18 cellular contexts compared by ENCODE assay signal in the genomic region with DNA sequence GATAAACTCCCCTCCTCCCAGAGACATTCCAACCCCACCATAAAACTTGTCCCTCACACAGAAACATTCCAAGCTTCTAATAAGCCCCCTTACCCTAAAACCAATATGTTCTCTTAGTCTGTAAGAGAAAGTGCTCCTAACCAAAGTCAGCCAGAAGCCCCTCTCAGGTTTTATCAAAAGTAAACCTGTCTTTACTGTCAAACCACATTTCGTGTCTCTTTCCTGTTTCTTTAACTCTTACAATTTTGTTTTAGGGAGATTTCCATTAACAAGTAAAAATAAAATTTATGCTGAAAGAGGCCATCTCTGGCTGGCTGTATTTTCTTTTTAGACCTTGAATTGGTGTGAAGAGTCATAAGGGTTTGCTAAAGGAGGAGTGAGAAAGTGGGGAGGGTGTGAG. TPM values are rescaled to one million over a fixed set of nuclear protein-coding genes. Genes with fewer than 3 reads are reported as not detected.
A peak's percentile ranks its signal among the peaks of the same experiment; 100 is the strongest.
DNase-seq lines count a peak whose midpoint lies in the region; ATAC-seq, FAIRE-seq and TF ChIP-seq lines count a peak whose summit lies in the region.
"Had no signal": no experiment of that assay in that cellular context is flagged by ENCODE, and none has a peak within 500 bp of the region (broad histone marks: within the 10 kb centered on the region; RNA-seq: fewer than 3 reads in every experiment).

No MANE protein-coding gene starts in this region.

- H3K4me3 ChIP-seq in HUES48 (ENCODE audit: low read depth, low read length) (peak overlapping the region; percentile 9; the same call in 1 of the 2 replicates), iPS-20b (ENCODE audit: low read length) (no peak overlapping the region)
- H3K4me3 ChIP-seq: BLaER1, GM12878, GM23248, HAP-1 had no signal

- peaks cover 71% of the 10 kb centered on the region for H3K9me3 Mint-ChIP-seq in WTC11
- H3K9me3 Mint-ChIP-seq: CD8-positive, alpha-beta memory T cell; HFFc6 had no signal

- peaks cover 73% of the 10 kb centered on the region for H3K36me3 Mint-ChIP-seq in WTC11
- H3K36me3 Mint-ChIP-seq: CD8-positive, alpha-beta memory T cell had no signal

- H3K4me1 ChIP-seq in HUES48 (ENCODE audit: control insufficient read depth, insufficient read depth, low read length) (0 out of 2 replicates have a peak, but pooled peaks cover 10% of the 10 kb centered on the region), iPS-20b (ENCODE audit: insufficient read depth, low read length) (peaks cover 12% of the 10 kb centered on the region; the same call in 1 of the 2 replicates)
- H3K4me1 ChIP-seq: BLaER1 had no signal

- peaks cover 15% of the 10 kb centered on the region for H3K27me3 Mint-ChIP-seq in WTC11 (ENCODE audit: low read depth)

- DNase-seq in NCI-H1105 treated with DMSO at 0.1 percent for 48 hours (lab: John Stamatoyannopoulos, UW) (peak; percentile 15), NCI-H1105 (lab: John Stamatoyannopoulos, UW) (no peak), WTC11 (ENCODE audit: low spot score) (no peak), urothelium cell line (ENCODE audit: low spot score) (no peak)
- DNase-seq: 8988T; AML-193; CD8-positive, alpha-beta memory T cell; DMS79; GM23248; HFFc6 had no signal

- no peak overlapping the region for H3K4me3 Mint-ChIP-seq in WTC11
- H3K4me3 Mint-ChIP-seq: CD8-positive, alpha-beta memory T cell; HFFc6 had no signal

- no peak overlapping the region; the same call in 1 of the 2 replicates for H3K27ac Mint-ChIP-seq in WTC11
- H3K27ac Mint-ChIP-seq: HFFc6 had no signal

- no peak overlapping the region for H3K9ac ChIP-seq in HUES48 (ENCODE audit: low read depth, low read length)
- no peak overlapping the region; the same call in 1 of the 2 replicates for H3K9ac ChIP-seq in iPS-20b (ENCODE audit: low read depth, low read length)
- H3K9ac ChIP-seq: BLaER1, GM23248 had no signal

- FAIRE-seq in urothelium cell line (lab: Jason Lieb, UNC): no peak
- FAIRE-seq: GM12878, GM18507 had no signal

- ATAC-seq in WTC11 (no peak), HG03520 (IDR thresholded peaks at IDR 0.05; ENCODE audit: unreplicated experiment) (no peak), HG03571 (IDR thresholded peaks at IDR 0.05; ENCODE audit: unreplicated experiment) (no peak)
- ATAC-seq: GM12878 had no signal

- peaks cover 27% of the 10 kb centered on the region for H3K4me1 Mint-ChIP-seq in WTC11
- H3K4me1 Mint-ChIP-seq: CD8-positive, alpha-beta memory T cell had no signal

- H3K27ac ChIP-seq in HUES48 (ENCODE audit: low read depth, low read length) (peak overlapping the region; percentile 95), iPS-20b (ENCODE audit: low read length) (peak overlapping the region; percentile 3)
- H3K27ac ChIP-seq: BLaER1, GM23248 had no signal

- CTCF ChIA-PET in WTC11 (lab: Charles Lee): no interaction called here

- H3K9me3 ChIP-seq in HUES48 (ENCODE audit: control insufficient read depth, insufficient read depth, low read length) (peaks cover 49% of the 10 kb centered on the region), iPS-20b (ENCODE audit: insufficient read depth, low read depth, low read length) (peaks cover 48% of the 10 kb centered on the region)

- H3K27me3 ChIP-seq in HUES48 (ENCODE audit: control insufficient read depth, insufficient read depth, low read length) (no peaks in the 10 kb centered on the region), iPS-20b (ENCODE audit: insufficient read depth, low read length) (no peaks in the 10 kb centered on the region)
- H3K27me3 ChIP-seq: BLaER1 had no signal

- TF ChIP-seq CTCF in WTC11 (IDR thresholded peaks at IDR 0.05): no peak

- H3K36me3 ChIP-seq in HUES48 (ENCODE audit: control insufficient read depth, insufficient read depth, low read length): no peaks in the 10 kb centered on the region
- no peaks in the 10 kb centered on the region for H3K36me3 ChIP-seq in iPS-20b (ENCODE audit: insufficient read depth, low read depth, low read length)
- H3K36me3 ChIP-seq: BLaER1, HAP-1 had no signal

- POLR2A ChIA-PET in WTC11 (lab: Charles Lee): no interaction called here

TF ChIP-seq in WTC11, 78 proteins besides CTCF, POLR2A, EP300 and RAD21:
- no peak for TF ChIP-seq CREB1 (CRISPR knock-in tag; IDR thresholded peaks at IDR 0.05)
- no peak for TF ChIP-seq NFATC4 (CRISPR knock-in tag; IDR thresholded peaks at IDR 0.05)
- TF ChIP-seq GTF2I (CRISPR knock-in tag; conservative IDR thresholded peaks at IDR 0.05): peak; percentile 61; the same call in 1 of the 2 replicates

RNA-seq across cellular contexts. Expression of a gene that starts 29.8 kb away (rescaled TPM):
- 55.9 to 62.7 TPM (median 59.7 TPM) in 3 replicates for total RNA-seq in WTC11 (2021)
